ENCODE assay signal across 8 cellular contexts in genomic region chr6:30740993-30741784, GRCh38. TPM values are rescaled to one million over a fixed set of nuclear protein-coding genes. Genes with fewer than 3 reads are reported as not detected.
DNase-seq lines count a peak whose midpoint lies in the region; ATAC-seq, FAIRE-seq and TF ChIP-seq lines count a peak whose summit lies in the region.

No MANE protein-coding gene starts in this region.

- dilution Hi-C loops in endothelial cell of umbilical vein (cut with MboI; ENCODE audit: extremely low pct_ligation_motif_present, low sequenced_read_pairs) = loop anchor here (25.0 kb wide), 1 partner anchor 146 kb away; the partner anchor contains the start of gene DDR1

- peak overlapping the region; percentile 81 for H2AK5ac ChIP-seq in trophoblast cell (ENCODE audit: low read length)

- H3K9ac ChIP-seq in endothelial cell of umbilical vein (replicated peaks; ENCODE audit: extremely low read depth, insufficient read depth, low read length) (peak overlapping the region; percentile 92), trophoblast cell (ENCODE audit: low read length) (no peak overlapping the region)

- H3K27me3 ChIP-seq in DOHH2 (ENCODE audit: control insufficient read depth, low read length) (peaks cover 17% of the 10 kb centered on the region; the same call in 1 of the 2 replicates), SJSA1 (replicated peaks) (no peaks in the 10 kb centered on the region), endothelial cell of umbilical vein (ENCODE audit: control insufficient read depth in 2 of 2, insufficient read depth in 2 of 2, low read length in 2 of 2) (no peaks in the 10 kb centered on the region), trophoblast cell (ENCODE audit: insufficient read depth, low read length) (no peaks in the 10 kb centered on the region)

- H3F3A ChIP-seq in DOHH2 (ENCODE audit: control insufficient read depth, insufficient read depth) = peaks cover 12% of the 10 kb centered on the region

- CTCF ChIA-PET in endothelial cell of umbilical vein (lab: Charles Lee) = interaction anchor here (0.6 to 2.3 kb wide), 11 partner anchors 10 to 346 kb away, joined by 3 to 13 read pairs (median 7); no protein-coding TSS in a partner anchor

- peak overlapping the region; percentile 76 for H4K12ac ChIP-seq in trophoblast cell (ENCODE audit: low read depth, low read length)

- POLR2A ChIA-PET in endothelial cell of umbilical vein (lab: Charles Lee) = interaction anchor here (0.9 to 2.0 kb wide), 4 partner anchors 11 to 79 kb away, joined by 3 to 11 read pairs (median 6); no protein-coding TSS in a partner anchor

- H3K27ac ChIP-seq in DOHH2 (ENCODE audit: low read depth, low read length) (no peak overlapping the region), SJSA1 (peak overlapping the region; percentile 61; the same call in 1 of the 2 replicates), endothelial cell of umbilical vein (ENCODE audit: insufficient read depth, low read depth, low read length) (peak overlapping the region; percentile 89), trophoblast cell (ENCODE audit: low read depth, low read length) (no peak overlapping the region)

- peaks cover 31% of the 10 kb centered on the region for H3K79me2 ChIP-seq in DOHH2 (ENCODE audit: control insufficient read depth, low read length)
- peaks cover 46% of the 10 kb centered on the region for H3K79me2 ChIP-seq in endothelial cell of umbilical vein (ENCODE audit: control insufficient read depth, insufficient read depth, low read length)
- H3K79me2 ChIP-seq in trophoblast cell (ENCODE audit: control insufficient read depth, insufficient read depth, low read length, poor library complexity) = peaks cover 20% of the 10 kb centered on the region

- BruUV-seq in endothelial cell of umbilical vein (replicated peaks; lab: Mats Ljungman, UMichigan) = no TSS peak

- H3K4me1 ChIP-seq in DOHH2 (ENCODE audit: control insufficient read depth, low read length) = peaks cover 62% of the 10 kb centered on the region
- peaks cover 55% of the 10 kb centered on the region for H3K4me1 ChIP-seq in SJSA1 (replicated peaks)
- H3K4me1 ChIP-seq in endothelial cell of umbilical vein (ENCODE audit: control insufficient read depth, extremely low read depth, insufficient read depth, low read length) = peaks cover 47% of the 10 kb centered on the region
- H3K4me1 ChIP-seq in trophoblast cell (ENCODE audit: control insufficient read depth in 1 of 2, insufficient read depth in 2 of 2, low read length in 2 of 2) = peaks cover 11 to 16% of the 10 kb centered on the region in 2 experiments

- TF ChIP-seq CTCF in DOHH2 (IDR thresholded peaks at IDR 0.05; ENCODE audit: low read depth, low read length, poor library complexity, severe bottlenecking) (no peak), endothelial cell of umbilical vein (IDR thresholded peaks at IDR 0.05; ENCODE audit: extremely low read depth in 1 of 2, insufficient read depth in 1 of 2, low read depth in 1 of 2, low read length in 2 of 2) (no peak)

- ATAC-seq in GM18861 (IDR thresholded peaks at IDR 0.05; ENCODE audit: unreplicated experiment) (no peak), GM18870 (IDR thresholded peaks at IDR 0.05; ENCODE audit: unreplicated experiment) (no peak)

- H4K20me1 ChIP-seq in DOHH2 (ENCODE audit: control insufficient read depth, insufficient read depth, low read depth, low read length) = peaks cover 4% of the 10 kb centered on the region; the same call in 1 of the 2 replicates
- no peaks in the 10 kb centered on the region for H4K20me1 ChIP-seq in endothelial cell of umbilical vein (replicated peaks; ENCODE audit: control insufficient read depth, extremely low read depth, insufficient read depth, low read length)

- H3K4me3 ChIP-seq in DOHH2 (ENCODE audit: low read length) (peak overlapping the region; percentile 92), SJSA1 (peak overlapping the region; percentile 62), endothelial cell of umbilical vein (replicated peaks in 1 of 3; ENCODE audit: insufficient read depth in 1 of 3, low read depth in 1 of 3, low read length in 3 of 3) (peak overlapping the region in 1 of 3 experiments; percentile 61), trophoblast cell (ENCODE audit: low read depth, low read length) (no peak overlapping the region)

- H3K9me2 ChIP-seq in DOHH2 (replicated peaks; ENCODE audit: control insufficient read depth, low read length) = no peaks in the 10 kb centered on the region

- H3K9me1 ChIP-seq in endothelial cell of umbilical vein (replicated peaks; ENCODE audit: control insufficient read depth, extremely low read depth, insufficient read depth, low read length) = no peaks in the 10 kb centered on the region

- TF ChIP-seq POLR2A in endothelial cell of umbilical vein (IDR thresholded peaks at IDR 0.05; ENCODE audit: low read depth, low read length) = no peak

- WGBS in trophoblast cell (ENCODE audit: extremely low coverage, insufficient coverage, insufficient read length) = no CpG with 5 or more reads among the region's 9 CpGs

- H3K9me3 ChIP-seq in DOHH2 (ENCODE audit: control insufficient read depth, insufficient read depth, low read length) (no peaks in the 10 kb centered on the region), SJSA1 (replicated peaks) (no peaks in the 10 kb centered on the region), endothelial cell of umbilical vein (replicated peaks; ENCODE audit: control insufficient read depth, insufficient read depth, low read length) (no peaks in the 10 kb centered on the region), trophoblast cell (ENCODE audit: insufficient read depth, low read depth, low read length) (no peaks in the 10 kb centered on the region)

- H2BK12ac ChIP-seq in trophoblast cell (ENCODE audit: low read length) = peak overlapping the region; percentile 85

- peak overlapping the region; percentile 89 for H3K4me2 ChIP-seq in DOHH2 (ENCODE audit: low read length)
- H3K4me2 ChIP-seq in endothelial cell of umbilical vein (ENCODE audit: insufficient read depth, low read length) = peak overlapping the region; percentile 56
- H3K4me2 ChIP-seq in trophoblast cell (ENCODE audit: low read length) = peak overlapping the region; percentile 67

- H3K18ac ChIP-seq in trophoblast cell (ENCODE audit: low read length) = peak overlapping the region; percentile 94

- peak overlapping the region; percentile 88 for H2BK120ac ChIP-seq in trophoblast cell (ENCODE audit: insufficient read depth, low read length, poor library complexity)

- intact Hi-C loops in endothelial cell of umbilical vein (cut with micrococcal nuclease) = loop anchor here (5.0 kb wide), 1 partner anchor 346 kb away; no protein-coding TSS in a partner anchor

- H2AFZ ChIP-seq in endothelial cell of umbilical vein (ENCODE audit: low read depth, low read length) = no peak overlapping the region
- no peak overlapping the region for H2AFZ ChIP-seq in trophoblast cell (ENCODE audit: insufficient read depth, low read length, poor library complexity)

- no peak overlapping the region for H3K4ac ChIP-seq in trophoblast cell (ENCODE audit: low read depth, low read length)

- H3K79me1 ChIP-seq in trophoblast cell (ENCODE audit: low read length) = peaks cover 35% of the 10 kb centered on the region

- peak; percentile 4 for FAIRE-seq in endothelial cell of umbilical vein (lab: Jason Lieb, UNC)

- H3K36me3 ChIP-seq in DOHH2 (ENCODE audit: control insufficient read depth, low read length) (peaks cover 53% of the 10 kb centered on the region), SJSA1 (peaks cover 76% of the 10 kb centered on the region), endothelial cell of umbilical vein (ENCODE audit: control insufficient read depth in 2 of 2, extremely low read depth in 1 of 2, insufficient read depth in 2 of 2, low read length in 2 of 2) (peaks cover 2% of the 10 kb centered on the region in 2 experiments), trophoblast cell (ENCODE audit: control insufficient read depth in 1 of 2, insufficient read depth in 2 of 2, low read length in 2 of 2) (peaks cover 28% of the 10 kb centered on the region in 2 experiments)

- peak overlapping the region; percentile 60 for H2BK5ac ChIP-seq in trophoblast cell (ENCODE audit: low read depth, low read length, poor library complexity)

- H4K8ac ChIP-seq in trophoblast cell (ENCODE audit: low read depth, low read length) = no peak overlapping the region

- DNase-seq in SJSA1 (ENCODE audit: low read depth in 1 of 2, low spot score in 2 of 2) (peak in 1 of 2 experiments; percentile 18), endothelial cell of umbilical vein (ENCODE audit: low read depth, low spot score) (peak; percentile 66), trophoblast cell (no peak), NCI-H1105 treated with DMSO at 0.1 percent for 48 hours (lab: John Stamatoyannopoulos, UW) (no peak), COLO829 (ENCODE audit: low spot score) (no peak)

- no peak overlapping the region for H3K23ac ChIP-seq in trophoblast cell (ENCODE audit: low read length)

- H4K91ac ChIP-seq in trophoblast cell (ENCODE audit: low read depth, low read length) = peak overlapping the region; percentile 95

- H3K14ac ChIP-seq in trophoblast cell (ENCODE audit: low read length) = peak overlapping the region; percentile 96

RNA-seq across cellular contexts. Expression of gene FLOT1, which starts 1.3 kb away (rescaled TPM):
- total RNA-seq in SJSA1 (2014; rRNA removed; shearing (Covaris generic)) = 200 and 254 TPM in 2 replicates
- total RNA-seq in endothelial cell of umbilical vein = 141 and 145 TPM in 2 replicates
- polyA plus RNA-seq in endothelial cell of umbilical vein = 146 and 154 TPM in 2 replicates
- polyA plus RNA-seq in endothelial cell of umbilical vein (2011; cell fraction: cytosol; rRNA removed) = 146 and 167 TPM in 2 replicates
- 258 and 271 TPM in 2 replicates for polyA plus RNA-seq in endothelial cell of umbilical vein (2011; cell fraction: nucleus; rRNA removed)
- 59.6 and 86.3 TPM in 2 replicates for polyA plus RNA-seq in endothelial cell of umbilical vein (2012)
- 122 and 136 TPM in 2 replicates for polyA minus RNA-seq in endothelial cell of umbilical vein
- polyA minus RNA-seq in endothelial cell of umbilical vein (2011; cell fraction: cytosol; rRNA and poly(A)+ RNA removed) = 62.8 TPM
- 238 and 240 TPM in 2 replicates for polyA minus RNA-seq in endothelial cell of umbilical vein (2011; cell fraction: nucleus; rRNA and poly(A)+ RNA removed)
- polyA plus RNA-seq in trophoblast cell (2013) = 66.9 and 72.1 TPM in 2 replicates

RNA-seq across cellular contexts. Expression of gene IER3, which starts 3.2 kb away (rescaled TPM):
- 119 and 139 TPM in 2 replicates for total RNA-seq in SJSA1 (2014; rRNA removed; shearing (Covaris generic))
- 163 and 170 TPM in 2 replicates for total RNA-seq in endothelial cell of umbilical vein
- 344 and 468 TPM in 2 replicates for polyA plus RNA-seq in endothelial cell of umbilical vein
- polyA plus RNA-seq in endothelial cell of umbilical vein (2011; cell fraction: cytosol; rRNA removed) = 344 and 363 TPM in 2 replicates
- polyA plus RNA-seq in endothelial cell of umbilical vein (2011; cell fraction: nucleus; rRNA removed) = 547 and 658 TPM in 2 replicates
- 266 and 464 TPM in 2 replicates for polyA plus RNA-seq in endothelial cell of umbilical vein (2012)
- 77.6 and 100 TPM in 2 replicates for polyA minus RNA-seq in endothelial cell of umbilical vein
- polyA minus RNA-seq in endothelial cell of umbilical vein (2011; cell fraction: cytosol; rRNA and poly(A)+ RNA removed) = 38.7 TPM
- polyA minus RNA-seq in endothelial cell of umbilical vein (2011; cell fraction: nucleus; rRNA and poly(A)+ RNA removed) = 87.7 and 161 TPM in 2 replicates
- 366 and 374 TPM in 2 replicates for polyA plus RNA-seq in trophoblast cell (2013)

RNA-seq across cellular contexts. Expression of gene TUBB, which starts 21.0 kb away (rescaled TPM):
- total RNA-seq in SJSA1 (2014; rRNA removed; shearing (Covaris generic)) = 1,157 and 1,642 TPM in 2 replicates
- 1,243 and 1,276 TPM in 2 replicates for total RNA-seq in endothelial cell of umbilical vein
- polyA plus RNA-seq in endothelial cell of umbilical vein = 1,408 and 1,437 TPM in 2 replicates
- 1,278 and 1,444 TPM in 2 replicates for polyA plus RNA-seq in endothelial cell of umbilical vein (2011; cell fraction: cytosol; rRNA removed)
- 567 and 602 TPM in 2 replicates for polyA plus RNA-seq in endothelial cell of umbilical vein (2011; cell fraction: nucleus; rRNA removed)
- 869 and 1,219 TPM in 2 replicates for polyA plus RNA-seq in endothelial cell of umbilical vein (2012)
- polyA minus RNA-seq in endothelial cell of umbilical vein = 1,727 and 1,760 TPM in 2 replicates
- 468 TPM for polyA minus RNA-seq in endothelial cell of umbilical vein (2011; cell fraction: cytosol; rRNA and poly(A)+ RNA removed)
- polyA minus RNA-seq in endothelial cell of umbilical vein (2011; cell fraction: nucleus; rRNA and poly(A)+ RNA removed) = 213 and 284 TPM in 2 replicates
- polyA plus RNA-seq in trophoblast cell (2013) = 1,464 and 1,542 TPM in 2 replicates

RNA-seq across cellular contexts. Expression of gene MDC1, which starts 24.1 kb away (rescaled TPM):
- total RNA-seq in SJSA1 (2014; rRNA removed; shearing (Covaris generic)) = 8.4 and 8.6 TPM in 2 replicates
- 42.3 and 43.6 TPM in 2 replicates for total RNA-seq in endothelial cell of umbilical vein
- 15.6 and 16.8 TPM in 2 replicates for polyA plus RNA-seq in endothelial cell of umbilical vein
- polyA plus RNA-seq in endothelial cell of umbilical vein (2011; cell fraction: cytosol; rRNA removed) = 13.0 and 13.4 TPM in 2 replicates
- polyA plus RNA-seq in endothelial cell of umbilical vein (2011; cell fraction: nucleus; rRNA removed) = 36.2 and 49.0 TPM in 2 replicates
- polyA plus RNA-seq in endothelial cell of umbilical vein (2012) = 16.8 and 20.4 TPM in 2 replicates
- 14.6 and 17.6 TPM in 2 replicates for polyA minus RNA-seq in endothelial cell of umbilical vein
- polyA minus RNA-seq in endothelial cell of umbilical vein (2011; cell fraction: cytosol; rRNA and poly(A)+ RNA removed) = 20.7 TPM
- 11.9 and 14.6 TPM in 2 replicates for polyA minus RNA-seq in endothelial cell of umbilical vein (2011; cell fraction: nucleus; rRNA and poly(A)+ RNA removed)
- polyA plus RNA-seq in trophoblast cell (2013) = 29.1 and 32.3 TPM in 2 replicates

RNA-seq across cellular contexts. Expression of gene NRM, which starts 50.4 kb away (rescaled TPM):
- 6.8 and 10.0 TPM in 2 replicates for total RNA-seq in SJSA1 (2014; rRNA removed; shearing (Covaris generic))
- 28.5 and 32.2 TPM in 2 replicates for total RNA-seq in endothelial cell of umbilical vein
- 33.8 and 36.7 TPM in 2 replicates for polyA plus RNA-seq in endothelial cell of umbilical vein
- polyA plus RNA-seq in endothelial cell of umbilical vein (2011; cell fraction: cytosol; rRNA removed) = 33.0 and 34.0 TPM in 2 replicates
- polyA plus RNA-seq in endothelial cell of umbilical vein (2011; cell fraction: nucleus; rRNA removed) = 16.0 and 18.9 TPM in 2 replicates
- 17.7 and 22.2 TPM in 2 replicates for polyA plus RNA-seq in endothelial cell of umbilical vein (2012)
- 17.5 and 18.7 TPM in 2 replicates for polyA minus RNA-seq in endothelial cell of umbilical vein
- polyA minus RNA-seq in endothelial cell of umbilical vein (2011; cell fraction: cytosol; rRNA and poly(A)+ RNA removed) = 20.0 TPM
- 4.5 and 7.8 TPM in 2 replicates for polyA minus RNA-seq in endothelial cell of umbilical vein (2011; cell fraction: nucleus; rRNA and poly(A)+ RNA removed)
- polyA plus RNA-seq in trophoblast cell (2013) = 55.7 and 59.4 TPM in 2 replicates

Comparison
In these comparisons a context has a peak if more than half of its experiments do, and no peak if none do; other contexts are left out.
1. H3K27ac ChIP-seq: peak in SJSA1 (single experiment) and endothelial cell of umbilical vein (single experiment); none in DOHH2 (single experiment) and trophoblast cell (single experiment).
2. Peak in every context shown above with its lines, with median percentiles within 50 percentile points of each other: H3K4me2 ChIP-seq.